11 cellular contexts compared by ENCODE assay signal in genomic region chr7:84389242-84389641, GRCh38.
DNase-seq lines count a peak whose midpoint lies in the region; ATAC-seq and TF ChIP-seq lines count a peak whose summit lies in the region.
"Had no signal": no experiment of that assay in that cellular context is flagged by ENCODE, and none has a peak within 500 bp of the region (broad histone marks: within the 10 kb centered on the region; RNA-seq: fewer than 3 reads in every experiment).

No MANE protein-coding gene starts in this region.

- H3K4me1 ChIP-seq in psoas muscle: no peaks in the 10 kb centered on the region
- no peaks in the 10 kb centered on the region for H3K4me1 ChIP-seq in adrenal gland (replicated peaks in 1 of 2)
- H3K4me1 ChIP-seq in upper lobe of right lung: no peaks in the 10 kb centered on the region

- no peak for TF ChIP-seq POLR2A in adrenal gland (IDR thresholded peaks at IDR 0.05)

- TF ChIP-seq CTCF in psoas muscle (IDR thresholded peaks at IDR 0.05) (no peak), adrenal gland (IDR thresholded peaks at IDR 0.05) (no peak), upper lobe of right lung (IDR thresholded peaks at IDR 0.05) (no peak)

- DNase-seq in NOMO-1 treated with DMSO at 0.1 percent for 48 hours (lab: John Stamatoyannopoulos, UW; ENCODE audit: unreplicated experiment): peak; percentile 96
- no peak for DNase-seq in psoas muscle
- DNase-seq in adrenal gland: no peak
- no peak for DNase-seq in upper lobe of right lung
- DNase-seq in EL: no peak
- DNase-seq: activated T-cell treated with anti-CD3 and anti-CD28 coated beads, Interleukin-2, amount 50 U/mL, for 24 hours; GM23248 had no signal

- H3K4me3 ChIP-seq in psoas muscle (no peak overlapping the region), adrenal gland (no peak overlapping the region), upper lobe of right lung (no peak overlapping the region)
- H3K4me3 ChIP-seq: GM23248, skin epidermis had no signal

- ATAC-seq in GM18867 (IDR thresholded peaks at IDR 0.05; ENCODE audit: unreplicated experiment): peak; percentile 98
- peak; percentile 99 for ATAC-seq in GM21528 (IDR thresholded peaks at IDR 0.05; ENCODE audit: low FRiP score, unreplicated experiment)
- peak; percentile 99 for ATAC-seq in HG03139 (IDR thresholded peaks at IDR 0.05; ENCODE audit: unreplicated experiment)
- ATAC-seq in psoas muscle: no peak
- no peak for ATAC-seq in upper lobe of right lung

- intact Hi-C loops in psoas muscle (cut with DNase I) (no loop called here), adrenal gland (cut with DNase I) (no loop called here), upper lobe of right lung (cut with DNase I) (no loop called here)

- H3K9me3 ChIP-seq in psoas muscle: no peaks in the 10 kb centered on the region
- no peaks in the 10 kb centered on the region for H3K9me3 ChIP-seq in adrenal gland (replicated peaks in 1 of 3)
- no peaks in the 10 kb centered on the region for H3K9me3 ChIP-seq in upper lobe of right lung

- H3K27me3 ChIP-seq in psoas muscle (ENCODE audit: insufficient read depth in 3 of 3, low read length in 2 of 3) (no peaks in the 10 kb centered on the region), adrenal gland (no peaks in the 10 kb centered on the region), upper lobe of right lung (no peaks in the 10 kb centered on the region)

- WGBS in psoas muscle, 3 donors: 77 to 85% (median 80%) methylated on average over 4 of the region's 4 CpGs
- WGBS in adrenal gland, 4 donors: 65 to 71% (median 69%) methylated on average over 4 of the region's 4 CpGs

- no peaks in the 10 kb centered on the region for H3K36me3 ChIP-seq in psoas muscle (ENCODE audit: insufficient read depth in 1 of 2, low read depth in 1 of 2)
- H3K36me3 ChIP-seq in adrenal gland (replicated peaks in 1 of 2): no peaks in the 10 kb centered on the region
- no peaks in the 10 kb centered on the region for H3K36me3 ChIP-seq in upper lobe of right lung

- H3K27ac ChIP-seq in psoas muscle: no peak overlapping the region
- H3K27ac ChIP-seq in adrenal gland: no peak overlapping the region
- no peak overlapping the region for H3K27ac ChIP-seq in upper lobe of right lung
- H3K27ac ChIP-seq: GM23248, skin epidermis had no signal

Comparison
In these comparisons a context has a peak if more than half of its experiments do, and no peak if none do; other contexts are left out.
1. ATAC-seq: peak in GM18867 (single experiment), GM21528 (single experiment) and HG03139 (single experiment); none in psoas muscle (0 of 4) and upper lobe of right lung (single experiment).